20 cellular contexts compared by ENCODE assay signal in genomic region chr17:50141750-50142119, GRCh38. TPM values are rescaled to one million over a fixed set of nuclear protein-coding genes. Genes with fewer than 3 reads are reported as not detected.
A peak's percentile ranks its signal among the peaks of the same experiment; 100 is the strongest.
DNase-seq lines count a peak whose midpoint lies in the region; ATAC-seq and FAIRE-seq lines count a peak whose summit lies in the region.
"Had no signal": no experiment of that assay in that cellular context is flagged by ENCODE, and none has a peak within 500 bp of the region (broad histone marks: within the 10 kb centered on the region; RNA-seq: fewer than 3 reads in every experiment).

No MANE protein-coding gene starts in this region.

- peaks cover 80% of the 10 kb centered on the region for H3K4me1 ChIP-seq in effector memory CD4-positive, alpha-beta T cell (ENCODE audit: control insufficient read depth, insufficient read depth, low read length, poor library complexity, severe bottlenecking)

- H3K27me3 ChIP-seq in effector memory CD4-positive, alpha-beta T cell (replicated peaks; ENCODE audit: control insufficient read depth, insufficient read depth, low read length, poor library complexity, severe bottlenecking), result no peaks in the 10 kb centered on the region
- H3K27me3 ChIP-seq: ascending aorta, colonic mucosa, pancreas had no signal

- no peak for DNase-seq in activated naive CD4-positive, alpha-beta T cell treated with anti-CD3 and anti-CD28 coated beads for 36 hours
- DNase-seq in activated naive CD4-positive, alpha-beta T cell treated with anti-CD3 and anti-CD28 coated beads, Interleukin-2, amount 50 U/mL, for 16 hours, result no peak
- DNase-seq in T-helper 2 cell treated with Interferon-gamma antibody and Interleukin-4, amounts not matched to agents 5 μg/mL and 100 μg/mL, for 36 hours (ENCODE audit: low spot score), result no peak
- DNase-seq in effector memory CD4-positive, alpha-beta T cell, result no peak
- no peak for DNase-seq in stimulated activated naive B cell treated with anti-CD40 and anti-IgM and Interleukin-4, amounts not matched to agents 10 μg/mL and 1 μg/mL and 100 μg/mL, for 72 hours
- DNase-seq in HTR-8/SVneo (ENCODE audit: insufficient read length, low spot score), result no peak
- no peak for DNase-seq in COR-L47 (lab: John Stamatoyannopoulos, UW)
- DNase-seq: ACHN; colonic mucosa; NCI-H526 treated with DMSO at 0.1 percent for 48 hours; PC-9; SK-N-SH; stimulated activated CD4-positive, alpha-beta T cell treated with anti-CD3 and anti-CD28 coated beads, Interleukin-4, amount 100 ng/mL, for 24 hours; WERI-Rb-1 had no signal

- no peak overlapping the region for H3K4me3 ChIP-seq in effector memory CD4-positive, alpha-beta T cell (ENCODE audit: insufficient read depth, low read depth, low read length, poor library complexity, severe bottlenecking)
- H3K4me3 ChIP-seq: ascending aorta, colonic mucosa, pancreas, PC-9 had no signal

- intact Hi-C loops in activated naive CD4-positive, alpha-beta T cell treated with anti-CD3 and anti-CD28 coated beads for 36 hours (cut with micrococcal nuclease), result no loop called here

- ATAC-seq in stimulated activated naive B cell treated with anti-CD40 and anti-IgM and Interleukin-4, amounts not matched to agents 10 μg/mL and 1 μg/mL and 100 μg/mL, for 72 hours (replicated peaks), result peak; percentile 31 to 47
- no peak for ATAC-seq in HG02642 (IDR thresholded peaks at IDR 0.05; ENCODE audit: poor library complexity, unreplicated experiment)
- ATAC-seq: HepG2, pancreas had no signal

- no peak for FAIRE-seq in HTR-8/SVneo (lab: Jason Lieb, UNC)
- FAIRE-seq: HepG2, pancreas, urothelium cell line had no signal

- no peak overlapping the region for H3K4me3 Mint-ChIP-seq in activated naive CD4-positive, alpha-beta T cell treated with anti-CD3 and anti-CD28 coated beads for 36 hours
- H3K4me3 Mint-ChIP-seq in T-helper 2 cell treated with Interferon-gamma antibody and Interleukin-4, amounts not matched to agents 5 μg/mL and 100 μg/mL, for 36 hours, result peak overlapping the region; percentile 86
- H3K4me3 Mint-ChIP-seq in stimulated activated naive B cell treated with anti-CD40 and anti-IgM and Interleukin-4, amounts not matched to agents 10 μg/mL and 1 μg/mL and 100 μg/mL, for 72 hours, result peak overlapping the region; percentile 26 to 54
- H3K4me3 Mint-ChIP-seq: mesothelial cell of epicardium had no signal

- H3K4me1 Mint-ChIP-seq in activated naive CD4-positive, alpha-beta T cell treated with anti-CD3 and anti-CD28 coated beads for 36 hours (ENCODE audit: low read depth), result peaks cover 62% of the 10 kb centered on the region
- peaks cover 70% of the 10 kb centered on the region for H3K4me1 Mint-ChIP-seq in T-helper 2 cell treated with Interferon-gamma antibody and Interleukin-4, amounts not matched to agents 5 μg/mL and 100 μg/mL, for 36 hours (ENCODE audit: low read depth)
- peaks cover 76 to 89% of the 10 kb centered on the region in 2 donors for H3K4me1 Mint-ChIP-seq in stimulated activated naive B cell treated with anti-CD40 and anti-IgM and Interleukin-4, amounts not matched to agents 10 μg/mL and 1 μg/mL and 100 μg/mL, for 72 hours

- CTCF ChIA-PET in activated naive CD4-positive, alpha-beta T cell treated with anti-CD3 and anti-CD28 coated beads for 36 hours (lab: Charles Lee), result interaction anchor here (0.6 to 4.1 kb wide), 4 partner anchors 20 to 280 kb away, joined by 4 to 44 read pairs (median 29); no protein-coding TSS in a partner anchor

- H3K27ac Mint-ChIP-seq in activated naive CD4-positive, alpha-beta T cell treated with anti-CD3 and anti-CD28 coated beads for 36 hours, result peak overlapping the region; percentile 72
- H3K27ac Mint-ChIP-seq in T-helper 2 cell treated with Interferon-gamma antibody and Interleukin-4, amounts not matched to agents 5 μg/mL and 100 μg/mL, for 36 hours, result peak overlapping the region; percentile 72
- peak overlapping the region; percentile 80 for H3K27ac Mint-ChIP-seq in stimulated activated naive B cell treated with anti-CD40 and anti-IgM and Interleukin-4, amounts not matched to agents 10 μg/mL and 1 μg/mL and 100 μg/mL, for 72 hours
- H3K27ac Mint-ChIP-seq: mesothelial cell of epicardium had no signal

- no peaks in the 10 kb centered on the region for H3K27me3 Mint-ChIP-seq in activated naive CD4-positive, alpha-beta T cell treated with anti-CD3 and anti-CD28 coated beads for 36 hours (ENCODE audit: low read depth)
- H3K27me3 Mint-ChIP-seq in T-helper 2 cell treated with Interferon-gamma antibody and Interleukin-4, amounts not matched to agents 5 μg/mL and 100 μg/mL, for 36 hours (ENCODE audit: low read depth), result no peaks in the 10 kb centered on the region
- no peaks in the 10 kb centered on the region for H3K27me3 Mint-ChIP-seq in stimulated activated naive B cell treated with anti-CD40 and anti-IgM and Interleukin-4, amounts not matched to agents 10 μg/mL and 1 μg/mL and 100 μg/mL, for 72 hours

- H3K36me3 ChIP-seq in effector memory CD4-positive, alpha-beta T cell (ENCODE audit: control insufficient read depth, insufficient read depth, low read length), result peaks cover 64% of the 10 kb centered on the region

- H3K9me3 ChIP-seq in effector memory CD4-positive, alpha-beta T cell (ENCODE audit: control insufficient read depth, low read length), result no peaks in the 10 kb centered on the region
- H3K9me3 ChIP-seq: ascending aorta, colonic mucosa, pancreas, SK-N-SH had no signal

- H3K9me3 Mint-ChIP-seq in activated naive CD4-positive, alpha-beta T cell treated with anti-CD3 and anti-CD28 coated beads for 36 hours, result no peaks in the 10 kb centered on the region
- H3K9me3 Mint-ChIP-seq in T-helper 2 cell treated with Interferon-gamma antibody and Interleukin-4, amounts not matched to agents 5 μg/mL and 100 μg/mL, for 36 hours, result no peaks in the 10 kb centered on the region
- no peaks in the 10 kb centered on the region for H3K9me3 Mint-ChIP-seq in stimulated activated naive B cell treated with anti-CD40 and anti-IgM and Interleukin-4, amounts not matched to agents 10 μg/mL and 1 μg/mL and 100 μg/mL, for 72 hours
- H3K9me3 Mint-ChIP-seq: mesothelial cell of epicardium had no signal

- peaks cover 67% of the 10 kb centered on the region for H3K36me3 Mint-ChIP-seq in activated naive CD4-positive, alpha-beta T cell treated with anti-CD3 and anti-CD28 coated beads for 36 hours (ENCODE audit: low read depth)
- H3K36me3 Mint-ChIP-seq in T-helper 2 cell treated with Interferon-gamma antibody and Interleukin-4, amounts not matched to agents 5 μg/mL and 100 μg/mL, for 36 hours (ENCODE audit: low read depth), result peaks cover 89% of the 10 kb centered on the region
- H3K36me3 Mint-ChIP-seq in stimulated activated naive B cell treated with anti-CD40 and anti-IgM and Interleukin-4, amounts not matched to agents 10 μg/mL and 1 μg/mL and 100 μg/mL, for 72 hours, result peaks cover 83 to 98% of the 10 kb centered on the region in 2 donors

- H3K27ac ChIP-seq in effector memory CD4-positive, alpha-beta T cell (ENCODE audit: insufficient read depth, low read length, poor library complexity, severe bottlenecking), result peak overlapping the region; percentile 46
- H3K27ac ChIP-seq: colonic mucosa, pancreas, PC-9, WERI-Rb-1 had no signal

RNA-seq across cellular contexts. Expression of gene PPP1R9B, which starts 8.7 kb away (rescaled TPM):
- total RNA-seq in activated naive CD4-positive, alpha-beta T cell treated with anti-CD3 and anti-CD28 coated beads for 36 hours, result 10 to 100 TPM; 67.7 TPM

RNA-seq across cellular contexts. Expression of gene SAMD14, which starts 11.8 kb away (rescaled TPM):
- total RNA-seq in activated naive CD4-positive, alpha-beta T cell treated with anti-CD3 and anti-CD28 coated beads for 36 hours, result 1 to 10 TPM; 1.1 to 1.3 TPM

RNA-seq across cellular contexts. Expression of gene SGCA, which starts 24.1 kb away (rescaled TPM):
- total RNA-seq in activated naive CD4-positive, alpha-beta T cell treated with anti-CD3 and anti-CD28 coated beads for 36 hours, result under 1 TPM in 1 of 2 experiments, not detected in 1; 0.14 TPM
- total RNA-seq: HepG2, mesothelial cell of epicardium, PC-9 had no signal

RNA-seq across cellular contexts. Expression of gene PDK2, which starts 46.6 kb away (rescaled TPM):
- 10 to 100 TPM; 10.5 to 11.1 TPM for total RNA-seq in activated naive CD4-positive, alpha-beta T cell treated with anti-CD3 and anti-CD28 coated beads for 36 hours

RNA-seq across cellular contexts. Expression of gene COL1A1, which starts 59.7 kb away (rescaled TPM):
- total RNA-seq in activated naive CD4-positive, alpha-beta T cell treated with anti-CD3 and anti-CD28 coated beads for 36 hours, result 1 to 10 TPM in 1 of 2 experiments, under 1 TPM in 1; 0.95 to 1.7 TPM
- total RNA-seq: HepG2 had no signal
